ENCODE assay signal across 24 cellular contexts in genomic region chrX:154991476-154991875, GRCh38.
"Had no signal": no experiment of that assay in that cellular context is flagged by ENCODE, and none has a peak within 500 bp of the region (broad histone marks: within the 10 kb centered on the region; RNA-seq: fewer than 3 reads in every experiment).

No MANE protein-coding gene starts in this region.

- ATAC-seq: body of pancreas; effector memory CD8-positive, alpha-beta T cell; esophagus mucosa; left lung; natural killer cell had no signal

- H3K4me3 Mint-ChIP-seq: activated naive CD8-positive, alpha-beta T cell treated with anti-CD3 and anti-CD28 coated beads, Interleukin-2, amount 10 ng/mL, durations not matched to agents 7 days and 5 days; activated T-helper 1 cell treated with anti-CD3 and anti-CD28 coated beads, Interleukin-12 subunit alpha, Interleukin-12 subunit beta, Interleukin-2, Interleukin-4 antibody, amounts not matched to agents 30 ng/mL and 10 ng/mL and 1 ng/mL, durations not matched to agents 14 hours and 24 hours and 36 hours; effector memory CD8-positive, alpha-beta T cell; immature natural killer cell; natural killer cell had no signal

- DNase-seq: activated CD4-positive, CD25-positive, alpha-beta regulatory T cell treated with anti-CD3 and anti-CD28 coated beads, Interleukin-2, amount 50 U/mL, for 72 hours; activated CD8-positive, alpha-beta memory T cell treated with anti-CD3 and anti-CD28 coated beads, Interleukin-2, amount 50 U/mL, for 48 hours; activated gamma-delta T cell treated with Interleukin-2 at 50 U/mL for 16 hours; activated naive CD8-positive, alpha-beta T cell treated with anti-CD3 and anti-CD28 coated beads, Interleukin-2, amount 10 ng/mL, durations not matched to agents 7 days and 5 days; amygdala; body of pancreas; colonic mucosa; dorsolateral prefrontal cortex; effector memory CD8-positive, alpha-beta T cell; foreskin melanocyte; glutamatergic neuron; immature natural killer cell; kidney glomerular epithelial cell; left lung; midbrain; natural killer cell; spleen; stimulated activated CD4-positive, alpha-beta T cell treated with anti-CD3 and anti-CD28 coated beads, Interleukin-4, amount 100 ng/mL, for 1 hour; T-helper 1 cell; WERI-Rb-1 had no signal

- H3K9me3 Mint-ChIP-seq: activated naive CD8-positive, alpha-beta T cell treated with anti-CD3 and anti-CD28 coated beads, Interleukin-2, amount 10 ng/mL, durations not matched to agents 7 days and 5 days; activated T-helper 1 cell treated with anti-CD3 and anti-CD28 coated beads, Interleukin-12 subunit alpha, Interleukin-12 subunit beta, Interleukin-2, Interleukin-4 antibody, amounts not matched to agents 30 ng/mL and 10 ng/mL and 1 ng/mL, durations not matched to agents 14 hours and 24 hours and 36 hours; effector memory CD8-positive, alpha-beta T cell; immature natural killer cell; natural killer cell had no signal

- H3K4me1 Mint-ChIP-seq: activated naive CD8-positive, alpha-beta T cell treated with anti-CD3 and anti-CD28 coated beads, Interleukin-2, amount 10 ng/mL, durations not matched to agents 7 days and 5 days; immature natural killer cell; natural killer cell had no signal

- H3K27ac Mint-ChIP-seq: activated naive CD8-positive, alpha-beta T cell treated with anti-CD3 and anti-CD28 coated beads, Interleukin-2, amount 10 ng/mL, durations not matched to agents 7 days and 5 days; activated T-helper 1 cell treated with anti-CD3 and anti-CD28 coated beads, Interleukin-12 subunit alpha, Interleukin-12 subunit beta, Interleukin-2, Interleukin-4 antibody, amounts not matched to agents 30 ng/mL and 10 ng/mL and 1 ng/mL, durations not matched to agents 14 hours and 24 hours and 36 hours; effector memory CD8-positive, alpha-beta T cell; immature natural killer cell; natural killer cell had no signal

- H3K36me3 Mint-ChIP-seq: activated naive CD8-positive, alpha-beta T cell treated with anti-CD3 and anti-CD28 coated beads, Interleukin-2, amount 10 ng/mL, durations not matched to agents 7 days and 5 days; immature natural killer cell; natural killer cell had no signal

- FAIRE-seq: endothelial cell of umbilical vein, TTC549 had no signal
